10 cellular contexts compared by ENCODE assay signal in the genomic region with DNA sequence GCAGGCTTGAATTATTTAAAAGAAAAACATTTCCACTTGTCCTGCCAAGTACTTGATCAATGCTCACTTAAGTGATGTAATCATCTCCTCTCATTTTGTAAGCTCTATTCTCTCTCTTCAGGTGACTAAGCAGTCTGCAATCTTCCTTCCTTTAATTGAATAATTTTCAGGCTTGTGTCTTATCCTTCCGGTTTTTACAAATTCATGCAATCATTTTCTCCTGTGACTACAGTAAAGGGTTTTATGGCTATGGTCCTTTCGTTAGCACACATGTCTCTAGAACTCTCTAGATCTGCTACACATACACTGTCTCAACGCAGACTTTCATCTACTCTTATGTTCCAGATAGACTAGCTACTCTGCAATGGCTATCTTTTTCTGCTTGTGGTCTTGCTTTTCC. TPM values are rescaled to one million over a fixed set of nuclear protein-coding genes. Genes with fewer than 3 reads are reported as not detected.
DNase-seq lines count a peak whose midpoint lies in the region; ATAC-seq and TF ChIP-seq lines count a peak whose summit lies in the region.
"Had no signal": no experiment of that assay in that cellular context is flagged by ENCODE, and none has a peak within 500 bp of the region (broad histone marks: within the 10 kb centered on the region; RNA-seq: fewer than 3 reads in every experiment).

No MANE protein-coding gene starts in this region.

- no peak for TF ChIP-seq EP300 in Ishikawa (IDR thresholded peaks at IDR 0.05; ENCODE audit: borderline replicate concordance)

- TF ChIP-seq RAD21 in Ishikawa (IDR thresholded peaks at IDR 0.05; ENCODE audit: low read depth): no peak

- no peaks in the 10 kb centered on the region for H3K27me3 ChIP-seq in SJCRH30

- ATAC-seq in GM21528 (IDR thresholded peaks at IDR 0.05; ENCODE audit: low FRiP score, unreplicated experiment): no peak

- H3K9ac ChIP-seq in SK-N-MC (ENCODE audit: insufficient read length): peak overlapping the region; percentile 9

- peaks cover 9% of the 10 kb centered on the region; the same call in 1 of the 2 replicates for H3K4me1 ChIP-seq in SJCRH30

- H3K4me3 ChIP-seq in SK-N-MC: peak overlapping the region; percentile 40
- H3K4me3 ChIP-seq in SJCRH30: no peak overlapping the region

- DNase-seq in AG08396 (ENCODE audit: low spot score) (peak; percentile 48), SK-N-MC (ENCODE audit: low read depth, low spot score) (peak; percentile 48), glomerular visceral epithelial cell (ENCODE audit: extremely low spot score) (peak; percentile 45), HK-2 (ENCODE audit: unreplicated experiment) (no peak), SJCRH30 (no peak), NCI-H2196 (lab: John Stamatoyannopoulos, UW; ENCODE audit: unreplicated experiment) (no peak)
- DNase-seq: NCI-H1694, right cardiac atrium had no signal

- H3K9me3 ChIP-seq in SK-N-MC (ENCODE audit: low read depth, low read length) (no peaks in the 10 kb centered on the region), SJCRH30 (replicated peaks) (no peaks in the 10 kb centered on the region)

- H3K36me3 ChIP-seq in SK-N-MC (ENCODE audit: insufficient read depth, low read length) (no peaks in the 10 kb centered on the region), SJCRH30 (no peaks in the 10 kb centered on the region)

- peak overlapping the region; percentile 80 for H3K27ac ChIP-seq in SK-N-MC
- H3K27ac ChIP-seq in SJCRH30: no peak overlapping the region

TF ChIP-seq in Ishikawa, 13 proteins besides CTCF, POLR2A, EP300 and RAD21:
- TF ChIP-seq TCF12 (IDR thresholded peaks at IDR 0.05; ENCODE audit: low read depth): no peak
- no peak for TF ChIP-seq CREB1 (IDR thresholded peaks at IDR 0.05; ENCODE audit: low read depth)
- peak; percentile 44; the same call in 1 of the 2 replicates for TF ChIP-seq NFIC (IDR thresholded peaks at IDR 0.05)
- TF ChIP-seq YY1 (IDR thresholded peaks at IDR 0.05; ENCODE audit: low read depth): no peak
- TF ChIP-seq EGR1 (IDR thresholded peaks at IDR 0.05): no peak
- no peak for TF ChIP-seq ZBTB7A (IDR thresholded peaks at IDR 0.05; ENCODE audit: low read depth)
- TF ChIP-seq CEBPB (IDR thresholded peaks at IDR 0.05): peak; percentile 65
- TF ChIP-seq FOXM1 (IDR thresholded peaks at IDR 0.05; ENCODE audit: borderline replicate concordance, low read depth): no peak
- TF ChIP-seq TAF1 (IDR thresholded peaks at IDR 0.05; ENCODE audit: low read depth): no peak
- no peak for TF ChIP-seq USF1 (IDR thresholded peaks at IDR 0.05)
- TF ChIP-seq MAX (IDR thresholded peaks at IDR 0.05): no peak
- TF ChIP-seq TEAD4 (IDR thresholded peaks at IDR 0.05): 0 out of 2 replicates have a peak, but pooled peaks have one; percentile 33
- TF ChIP-seq, protein P1, sequence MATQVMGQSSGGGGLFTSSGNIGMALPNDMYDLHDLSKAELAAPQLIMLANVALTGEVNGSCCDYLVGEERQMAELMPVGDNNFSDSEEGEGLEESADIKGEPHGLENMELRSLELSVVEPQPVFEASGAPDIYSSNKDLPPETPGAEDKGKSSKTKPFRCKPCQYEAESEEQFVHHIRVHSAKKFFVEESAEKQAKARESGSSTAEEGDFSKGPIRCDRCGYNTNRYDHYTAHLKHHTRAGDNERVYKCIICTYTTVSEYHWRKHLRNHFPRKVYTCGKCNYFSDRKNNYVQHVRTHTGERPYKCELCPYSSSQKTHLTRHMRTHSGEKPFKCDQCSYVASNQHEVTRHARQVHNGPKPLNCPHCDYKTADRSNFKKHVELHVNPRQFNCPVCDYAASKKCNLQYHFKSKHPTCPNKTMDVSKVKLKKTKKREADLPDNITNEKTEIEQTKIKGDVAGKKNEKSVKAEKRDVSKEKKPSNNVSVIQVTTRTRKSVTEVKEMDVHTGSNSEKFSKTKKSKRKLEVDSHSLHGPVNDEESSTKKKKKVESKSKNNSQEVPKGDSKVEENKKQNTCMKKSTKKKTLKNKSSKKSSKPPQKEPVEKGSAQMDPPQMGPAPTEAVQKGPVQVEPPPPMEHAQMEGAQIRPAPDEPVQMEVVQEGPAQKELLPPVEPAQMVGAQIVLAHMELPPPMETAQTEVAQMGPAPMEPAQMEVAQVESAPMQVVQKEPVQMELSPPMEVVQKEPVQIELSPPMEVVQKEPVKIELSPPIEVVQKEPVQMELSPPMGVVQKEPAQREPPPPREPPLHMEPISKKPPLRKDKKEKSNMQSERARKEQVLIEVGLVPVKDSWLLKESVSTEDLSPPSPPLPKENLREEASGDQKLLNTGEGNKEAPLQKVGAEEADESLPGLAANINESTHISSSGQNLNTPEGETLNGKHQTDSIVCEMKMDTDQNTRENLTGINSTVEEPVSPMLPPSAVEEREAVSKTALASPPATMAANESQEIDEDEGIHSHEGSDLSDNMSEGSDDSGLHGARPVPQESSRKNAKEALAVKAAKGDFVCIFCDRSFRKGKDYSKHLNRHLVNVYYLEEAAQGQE (IDR thresholded peaks at IDR 0.05; ENCODE audit: low read depth): no peak

RNA-seq across cellular contexts. Expression of gene UPB1, which starts 12.5 kb away (rescaled TPM):
- 0.04 TPM in 1 of 2 replicates, not detected in the other for total RNA-seq in SJCRH30 (2014; rRNA removed; shearing (Covaris generic))

RNA-seq across cellular contexts. Expression of gene ADORA2A, which starts 55.2 kb away (rescaled TPM):
- 6.9 and 8.7 TPM in 2 replicates for total RNA-seq in SJCRH30 (2014; rRNA removed; shearing (Covaris generic))

Comparison
In these comparisons a context has a peak if more than half of its experiments do, and no peak if none do; other contexts are left out.
1. DNase-seq: peak in AG08396 (single experiment), SK-N-MC (single experiment) and glomerular visceral epithelial cell (single experiment); none in HK-2 (single experiment), SJCRH30 (0 of 2) and NCI-H2196 (single experiment).